In genomic region chr3:187669675-187670504, GRCh38 we compare ENCODE assay signal across 8 cellular contexts. TPM values are rescaled to one million over a fixed set of nuclear protein-coding genes. Genes with fewer than 3 reads are reported as not detected.
DNase-seq lines count a peak whose midpoint lies in the region; ATAC-seq and TF ChIP-seq lines count a peak whose summit lies in the region.

Gene SST (minus strand): TSS chr3:187670394. CDS start chr3:187670291, 103 bp downstream.

- no peak within 1 kb of the TSS for H3K18ac ChIP-seq in mesendoderm (ENCODE audit: low read length)

- no peaks in the 10 kb centered on the region for H3K9me3 ChIP-seq in MM.1S (replicated peaks; ENCODE audit: insufficient read depth, low read length)
- no peaks in the 10 kb centered on the region for H3K9me3 ChIP-seq in colonic mucosa

- H4K20me1 ChIP-seq in MM.1S (ENCODE audit: insufficient read depth, low read length) = no peaks in the 10 kb centered on the region

- H3K27me3 ChIP-seq in MM.1S (replicated peaks; ENCODE audit: insufficient read depth, low read length) (no peaks in the 10 kb centered on the region), colonic mucosa (no peaks in the 10 kb centered on the region), mesendoderm (ENCODE audit: insufficient read depth, low read length, poor library complexity) (peaks cover 5% of the 10 kb centered on the region)

- H2BK5ac ChIP-seq in mesendoderm (ENCODE audit: low read length) = no peak within 1 kb of the TSS

- TF ChIP-seq CTCF in MM.1S (IDR thresholded peaks at IDR 0.05; ENCODE audit: low read length) = no peak
- TF ChIP-seq CTCF in colonic mucosa (IDR thresholded peaks at IDR 0.05) = no peak

- H2AFZ ChIP-seq in MM.1S (ENCODE audit: low read length) = no peak within 1 kb of the TSS

- DNase-seq in DMS53 (lab: John Stamatoyannopoulos, UW) = peak; percentile 75
- DNase-seq in MM.1S = peak; percentile 42
- DNase-seq in colonic mucosa = no peak
- DNase-seq in mesendoderm = peak; percentile 88
- no peak for DNase-seq in NCI-H774 (lab: John Stamatoyannopoulos, UW)
- no peak for DNase-seq in DMS153 (lab: John Stamatoyannopoulos, UW)
- no peak for DNase-seq in Ammon's horn (ENCODE audit: low spot score)

- H3K9ac ChIP-seq in MM.1S (ENCODE audit: low read length) (no peak within 1 kb of the TSS), colonic mucosa (ENCODE audit: low read depth in 2 of 2, low read length in 2 of 2) (no peak within 1 kb of the TSS), mesendoderm (ENCODE audit: low read length) (no peak within 1 kb of the TSS)

- H4K8ac ChIP-seq in mesendoderm (ENCODE audit: low read depth, low read length) = no peak within 1 kb of the TSS

- no peak within 1 kb of the TSS for H3K4ac ChIP-seq in mesendoderm (ENCODE audit: low read depth, low read length)

- H3K27ac ChIP-seq in MM.1S (ENCODE audit: low read length) = no peak within 1 kb of the TSS
- H3K27ac ChIP-seq in colonic mucosa = no peak within 1 kb of the TSS
- no peak within 1 kb of the TSS for H3K27ac ChIP-seq in mesendoderm (ENCODE audit: low read depth, low read length)

- WGBS in mesendoderm (ENCODE audit: extremely low coverage, insufficient coverage, low lambda C conversion rate) = no CpG with 5 or more reads among the region's 46 CpGs

- H3K4me2 ChIP-seq in MM.1S (ENCODE audit: low read depth, low read length) (no peak within 1 kb of the TSS), mesendoderm (ENCODE audit: low read length) (peak within 1 kb of the TSS; percentile 27)

- intact Hi-C loops in colonic mucosa (cut with DNase I) = no loop called here

- H2BK120ac ChIP-seq in mesendoderm (ENCODE audit: low read depth, low read length) = no peak within 1 kb of the TSS

- H3K79me2 ChIP-seq in MM.1S (ENCODE audit: low read length) (no peaks in the 10 kb centered on the region), mesendoderm (ENCODE audit: control insufficient read depth, insufficient read depth, low read length) (no peaks in the 10 kb centered on the region)

- H3K9me2 ChIP-seq in MM.1S (replicated peaks; ENCODE audit: insufficient read depth, low read length) = no peaks in the 10 kb centered on the region

- H3K4me1 ChIP-seq in MM.1S (ENCODE audit: low read length) = no peaks in the 10 kb centered on the region
- no peaks in the 10 kb centered on the region for H3K4me1 ChIP-seq in colonic mucosa
- H3K4me1 ChIP-seq in mesendoderm (ENCODE audit: control insufficient read depth, low read depth, low read length) = no peaks in the 10 kb centered on the region

- no peak within 1 kb of the TSS for H2AK5ac ChIP-seq in mesendoderm (ENCODE audit: low read length)

- H4K5ac ChIP-seq in mesendoderm (ENCODE audit: low read length) = no peak within 1 kb of the TSS

- no peak within 1 kb of the TSS for H2BK15ac ChIP-seq in mesendoderm (replicated peaks; ENCODE audit: low read depth)

- H3K79me1 ChIP-seq in mesendoderm (ENCODE audit: low read length) = no peaks in the 10 kb centered on the region

- H3K4me3 ChIP-seq in MM.1S (ENCODE audit: low read length) (no peak within 1 kb of the TSS), colonic mucosa (no peak within 1 kb of the TSS), mesendoderm (ENCODE audit: low read length) (no peak within 1 kb of the TSS)

- ATAC-seq in GM21737 (IDR thresholded peaks at IDR 0.05; ENCODE audit: unreplicated experiment) = no peak

- H3K23ac ChIP-seq in mesendoderm (ENCODE audit: low read length) = no peak within 1 kb of the TSS

- H3K36me3 ChIP-seq in MM.1S (replicated peaks; ENCODE audit: insufficient read depth, low read length) (no peaks in the 10 kb centered on the region), colonic mucosa (no peaks in the 10 kb centered on the region), mesendoderm (ENCODE audit: control insufficient read depth, insufficient read depth, low read length) (no peaks in the 10 kb centered on the region)

- H3F3A ChIP-seq in MM.1S (ENCODE audit: insufficient read depth, low read length) = no peaks in the 10 kb centered on the region

- H3K56ac ChIP-seq in mesendoderm (ENCODE audit: low read length) = no peak within 1 kb of the TSS

RNA-seq across cellular contexts. Expression of gene SST, which starts in this region (rescaled TPM):
- total RNA-seq in colonic mucosa = 10 to 100 TPM; 31.6 to 78.4 TPM
- 2.1 TPM for polyA plus RNA-seq in mesendoderm (2013, experiment 1 of 2)
- 2.6 TPM for polyA plus RNA-seq in mesendoderm (2013, experiment 2 of 2)

Comparison
In these comparisons a context has a peak if more than half of its experiments do, and no peak if none do; other contexts are left out.
1. DNase-seq: peak in DMS53 (single experiment), MM.1S (single experiment) and mesendoderm (single experiment); none in colonic mucosa (single experiment), NCI-H774 (single experiment), DMS153 (single experiment) and Ammon's horn (single experiment).